8 cellular contexts compared by ENCODE assay signal in genomic region chr17:36657763-36658490, GRCh38. TPM values are rescaled to one million over a fixed set of nuclear protein-coding genes. Genes with fewer than 3 reads are reported as not detected.
DNase-seq lines count a peak whose midpoint lies in the region; ATAC-seq and TF ChIP-seq lines count a peak whose summit lies in the region.

No MANE protein-coding gene starts in this region.

- H3K79me2 ChIP-seq in hepatocyte = no peaks in the 10 kb centered on the region

- no peaks in the 10 kb centered on the region for H4K20me1 ChIP-seq in hepatocyte (ENCODE audit: insufficient read depth, poor library complexity, severe bottlenecking)

- WGBS in hepatocyte (ENCODE audit: low lambda C conversion rate, missing lambda C conversion rate) = 10% methylated on average over 26 of the region's 57 CpGs

- CTCF ChIA-PET in activated naive CD4-positive, alpha-beta T cell treated with anti-CD3 and anti-CD28 coated beads, Interleukin-2, amount 10 ng/mL, durations not matched to agents 7 days and 5 days (lab: Charles Lee) = interaction anchor here (0.7 to 1.3 kb wide), 6 partner anchors 18 to 100 kb away, joined by 3 to 4 read pairs (median 3); no protein-coding TSS in a partner anchor

- no peaks in the 10 kb centered on the region for H3K9me2 ChIP-seq in hepatocyte (replicated peaks; ENCODE audit: insufficient read depth)

- ATAC-seq in GM21360 (IDR thresholded peaks at IDR 0.05; ENCODE audit: unreplicated experiment) = no peak

- no peaks in the 10 kb centered on the region for H3K9me3 ChIP-seq in hepatocyte (ENCODE audit: low read depth)

- H3K4me3 Mint-ChIP-seq in activated naive CD4-positive, alpha-beta T cell treated with anti-CD3 and anti-CD28 coated beads, Interleukin-2, amount 10 ng/mL, durations not matched to agents 7 days and 5 days = no peak overlapping the region

- H3K4me2 ChIP-seq in hepatocyte = peak overlapping the region; percentile 98

- H3K27ac Mint-ChIP-seq in activated naive CD4-positive, alpha-beta T cell treated with anti-CD3 and anti-CD28 coated beads, Interleukin-2, amount 10 ng/mL, durations not matched to agents 7 days and 5 days = no peak overlapping the region

- H3K4me3 ChIP-seq in hepatocyte (peak overlapping the region; percentile 36), skin epidermis (peak overlapping the region; percentile 10 to 38 (median 16))

- H3K36me3 ChIP-seq in hepatocyte (replicated peaks; ENCODE audit: insufficient read depth, low read depth) = no peaks in the 10 kb centered on the region

- H3K27ac ChIP-seq in hepatocyte (no peak overlapping the region), skin epidermis (peak overlapping the region in 1 of 21 experiments; percentile 46)

- peak; percentile 44 for DNase-seq in activated naive CD4-positive, alpha-beta T cell treated with anti-CD3 and anti-CD28 coated beads, Interleukin-2, amount 10 ng/mL, durations not matched to agents 7 days and 5 days
- no peak for DNase-seq in activated naive CD4-positive, alpha-beta T cell treated with Interleukin-2 at 50 U/mL for 16 hours
- DNase-seq in activated T-cell treated with anti-CD3 and anti-CD28 coated beads, Interleukin-2, amount 50 U/mL, for 48 hours = peak; percentile 47 to 53
- DNase-seq in hepatocyte (ENCODE audit: low spot score) (peak; percentile 44), dermis blood vessel endothelial cell (no peak), NCI-H128 (lab: John Stamatoyannopoulos, UW; ENCODE audit: unreplicated experiment) (no peak)

- peaks cover 3% of the 10 kb centered on the region for H3K4me1 ChIP-seq in hepatocyte (ENCODE audit: insufficient read depth)

- H2AFZ ChIP-seq in hepatocyte = peak overlapping the region; percentile 83

- H3K27me3 Mint-ChIP-seq in activated naive CD4-positive, alpha-beta T cell treated with anti-CD3 and anti-CD28 coated beads, Interleukin-2, amount 10 ng/mL, durations not matched to agents 7 days and 5 days = peaks cover 74% of the 10 kb centered on the region

- peaks cover 30% of the 10 kb centered on the region for H3K27me3 ChIP-seq in hepatocyte

- H3K36me3 Mint-ChIP-seq in activated naive CD4-positive, alpha-beta T cell treated with anti-CD3 and anti-CD28 coated beads, Interleukin-2, amount 10 ng/mL, durations not matched to agents 7 days and 5 days = no peaks in the 10 kb centered on the region

- H3K4me1 Mint-ChIP-seq in activated naive CD4-positive, alpha-beta T cell treated with anti-CD3 and anti-CD28 coated beads, Interleukin-2, amount 10 ng/mL, durations not matched to agents 7 days and 5 days = peaks cover 8% of the 10 kb centered on the region

- TF ChIP-seq CTCF in hepatocyte (IDR thresholded peaks at IDR 0.05; ENCODE audit: poor library complexity) = peak; percentile 35

- no peaks in the 10 kb centered on the region for H3K9me3 Mint-ChIP-seq in activated naive CD4-positive, alpha-beta T cell treated with anti-CD3 and anti-CD28 coated beads, Interleukin-2, amount 10 ng/mL, durations not matched to agents 7 days and 5 days

RNA-seq across cellular contexts. Expression of gene MRM1, which starts 56.5 kb away (rescaled TPM):
- total RNA-seq in hepatocyte (4.7 and 5.5 TPM in 2 replicates), dermis blood vessel endothelial cell (6.6 and 6.7 TPM in 2 replicates)
- 4.1 and 5.5 TPM in 2 replicates for polyA plus RNA-seq in hepatocyte

Comparison
In these comparisons a context has a peak if more than half of its experiments do, and no peak if none do; other contexts are left out.
1. DNase-seq: peak in activated naive CD4-positive, alpha-beta T cell treated with anti-CD3 and anti-CD28 coated beads, Interleukin-2, amount 10 ng/mL, durations not matched to agents 7 days and 5 days (single experiment), activated T-cell treated with anti-CD3 and anti-CD28 coated beads, Interleukin-2, amount 50 U/mL, for 48 hours (2 of 2) and hepatocyte (single experiment); none in activated naive CD4-positive, alpha-beta T cell treated with Interleukin-2 at 50 U/mL for 16 hours (single experiment), dermis blood vessel endothelial cell (single experiment) and NCI-H128 (single experiment).